Comparison of ENCODE assay signal across 15 cellular contexts in the genomic region with DNA sequence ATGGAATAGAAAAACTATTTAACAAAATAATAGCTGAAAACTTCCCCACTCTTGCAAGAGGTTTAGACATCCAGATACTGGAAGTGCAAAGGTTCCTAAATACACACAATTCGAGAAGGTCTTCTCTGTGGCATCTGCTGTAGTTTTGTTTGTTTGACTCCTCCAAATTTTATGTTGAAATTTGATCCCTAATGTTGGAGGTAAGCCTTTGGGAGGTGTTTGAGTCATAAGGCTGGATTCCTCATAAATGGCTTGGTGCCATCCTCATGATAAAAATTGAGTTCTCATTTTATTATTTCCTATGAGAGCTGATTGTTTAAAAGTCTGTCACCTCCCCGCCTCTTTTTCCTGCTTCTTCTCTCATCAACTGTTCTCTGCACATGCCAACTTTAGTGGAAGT.
"Had no signal": no experiment of that assay in that cellular context is flagged by ENCODE, and none has a peak within 500 bp of the region (broad histone marks: within the 10 kb centered on the region; RNA-seq: fewer than 3 reads in every experiment).

No MANE protein-coding gene starts in this region.

- H3K4me3 Mint-ChIP-seq: activated naive CD4-positive, alpha-beta T cell treated with anti-CD3 and anti-CD28 coated beads, Interleukin-2, amount 50 U/mL, for 24 hours; brain; mesothelial cell of epicardium; neural crest cell; stimulated activated naive CD8-positive, alpha-beta T cell treated with anti-CD3 and anti-CD28 coated beads, Interleukin-15, Interleukin-2, amounts not matched to agents 100 ng/mL and 50 ng/mL, for 24 hours had no signal

- H3K27ac Mint-ChIP-seq: activated naive CD4-positive, alpha-beta T cell treated with anti-CD3 and anti-CD28 coated beads, Interleukin-2, amount 50 U/mL, for 24 hours; activated T-helper 2 cell treated with anti-CD3 and anti-CD28 coated beads, Interferon-gamma antibody, Interleukin-2, Interleukin-4, amounts not matched to agents 10 μg/mL and 5 μg/mL and 100 μg/mL, durations not matched to agents 14 hours and 24 hours and 36 hours; brain; mesothelial cell of epicardium; stimulated activated naive CD8-positive, alpha-beta T cell treated with anti-CD3 and anti-CD28 coated beads, Interleukin-15, Interleukin-2, amounts not matched to agents 100 ng/mL and 50 ng/mL, for 24 hours had no signal

- H3K4me3 ChIP-seq: gastroesophageal sphincter, testis, upper lobe of right lung had no signal

- H3K9me3 ChIP-seq: testis had no signal

- H3K4me1 ChIP-seq: upper lobe of right lung had no signal

- H3K4me1 Mint-ChIP-seq: activated naive CD4-positive, alpha-beta T cell treated with anti-CD3 and anti-CD28 coated beads, Interleukin-2, amount 50 U/mL, for 24 hours had no signal

- H3K36me3 ChIP-seq: gastroesophageal sphincter, upper lobe of right lung had no signal

- H3K27ac ChIP-seq: gastroesophageal sphincter, testis, upper lobe of right lung had no signal

- DNase-seq: activated CD4-positive, alpha-beta T cell treated with anti-CD3 and anti-CD28 coated beads, Interleukin-2, amount 50 U/mL, for 1 hour; activated CD4-positive, CD25-positive, alpha-beta regulatory T cell; amniotic stem cell; stimulated activated CD4-positive, alpha-beta T cell treated with anti-CD3 and anti-CD28 coated beads, Interleukin-15, amount 100 ng/mL, for 24 hours; stimulated activated CD4-positive, alpha-beta T cell treated with anti-CD3 and anti-CD28 coated beads, Interleukin-4, amount 100 ng/mL, for 24 hours; T-helper 2 cell; testis; upper lobe of right lung had no signal

- H3K27me3 ChIP-seq: gastroesophageal sphincter, testis, upper lobe of right lung had no signal

- H3K27me3 Mint-ChIP-seq: brain; stimulated activated naive CD8-positive, alpha-beta T cell treated with anti-CD3 and anti-CD28 coated beads, Interleukin-15, Interleukin-2, amounts not matched to agents 100 ng/mL and 50 ng/mL, for 24 hours had no signal
